ENCODE assay signal across 21 cellular contexts in genomic region chr2:150569761-150570160, GRCh38.
"Had no signal": no experiment of that assay in that cellular context is flagged by ENCODE, and none has a peak within 500 bp of the region (broad histone marks: within the 10 kb centered on the region; RNA-seq: fewer than 3 reads in every experiment).

No MANE protein-coding gene starts in this region.

- FAIRE-seq: endometrium had no signal

- H3K4me1 Mint-ChIP-seq: activated naive CD4-positive, alpha-beta T cell treated with anti-CD3 and anti-CD28 coated beads, Interleukin-2, amount 10 ng/mL, durations not matched to agents 7 days and 5 days; activated naive CD8-positive, alpha-beta T cell treated with anti-CD3 and anti-CD28 coated beads, Interleukin-2, amount 50 U/mL, for 24 hours; memory B cell; naive thymus-derived CD8-positive, alpha-beta T cell; stimulated activated naive B cell treated with anti-CD40 and anti-IgM and Interleukin-4, amounts not matched to agents 10 μg/mL and 1 μg/mL and 100 μg/mL, for 72 hours had no signal

- H3K36me3 ChIP-seq: ascending aorta, breast epithelium, neutrophil, spleen, WERI-Rb-1 had no signal

- H3K9me3 ChIP-seq: ascending aorta, breast epithelium, neutrophil, spleen had no signal

- H3K4me3 ChIP-seq: ascending aorta, breast epithelium, spleen had no signal

- H3K9me3 Mint-ChIP-seq: activated naive CD8-positive, alpha-beta T cell treated with anti-CD3 and anti-CD28 coated beads, Interleukin-2, amount 50 U/mL, for 24 hours; stimulated activated naive B cell treated with anti-CD40 and anti-IgM and Interleukin-4, amounts not matched to agents 10 μg/mL and 1 μg/mL and 100 μg/mL, for 72 hours had no signal

- H3K27ac Mint-ChIP-seq: activated naive CD4-positive, alpha-beta T cell treated with anti-CD3 and anti-CD28 coated beads, Interleukin-2, amount 10 ng/mL, durations not matched to agents 7 days and 5 days; activated naive CD8-positive, alpha-beta T cell treated with anti-CD3 and anti-CD28 coated beads, Interleukin-2, amount 50 U/mL, for 24 hours; memory B cell; naive thymus-derived CD8-positive, alpha-beta T cell; stimulated activated naive B cell treated with anti-CD40 and anti-IgM and Interleukin-4, amounts not matched to agents 10 μg/mL and 1 μg/mL and 100 μg/mL, for 72 hours had no signal

- H3K27me3 Mint-ChIP-seq: activated naive CD4-positive, alpha-beta T cell treated with anti-CD3 and anti-CD28 coated beads, Interleukin-2, amount 10 ng/mL, durations not matched to agents 7 days and 5 days; activated naive CD8-positive, alpha-beta T cell treated with anti-CD3 and anti-CD28 coated beads, Interleukin-2, amount 50 U/mL, for 24 hours; memory B cell; stimulated activated naive B cell treated with anti-CD40 and anti-IgM and Interleukin-4, amounts not matched to agents 10 μg/mL and 1 μg/mL and 100 μg/mL, for 72 hours had no signal

- H3K36me3 Mint-ChIP-seq: activated naive CD4-positive, alpha-beta T cell treated with anti-CD3 and anti-CD28 coated beads, Interleukin-2, amount 10 ng/mL, durations not matched to agents 7 days and 5 days; memory B cell; naive thymus-derived CD8-positive, alpha-beta T cell; stimulated activated naive B cell treated with anti-CD40 and anti-IgM and Interleukin-4, amounts not matched to agents 10 μg/mL and 1 μg/mL and 100 μg/mL, for 72 hours had no signal

- H3K4me3 Mint-ChIP-seq: activated naive CD4-positive, alpha-beta T cell treated with anti-CD3 and anti-CD28 coated beads, Interleukin-2, amount 10 ng/mL, durations not matched to agents 7 days and 5 days; activated naive CD8-positive, alpha-beta T cell treated with anti-CD3 and anti-CD28 coated beads, Interleukin-2, amount 50 U/mL, for 24 hours; memory B cell; naive thymus-derived CD8-positive, alpha-beta T cell; stimulated activated naive B cell treated with anti-CD40 and anti-IgM and Interleukin-4, amounts not matched to agents 10 μg/mL and 1 μg/mL and 100 μg/mL, for 72 hours had no signal

- H3K27me3 ChIP-seq: ascending aorta, breast epithelium, neutrophil, spleen had no signal

- DNase-seq: activated CD4-positive, alpha-beta T cell treated with anti-CD3 and anti-CD28 coated beads for 1 hour; activated CD8-positive, alpha-beta memory T cell treated with anti-CD3 and anti-CD28 coated beads for 24 hours; activated CD8-positive, alpha-beta memory T cell treated with anti-CD3 and anti-CD28 coated beads, Interleukin-2, amount 50 U/mL, for 48 hours; activated effector memory CD4-positive, alpha-beta T cell treated with Interleukin-2 at 50 U/mL for 16 hours; activated naive CD4-positive, alpha-beta T cell treated with anti-CD3 and anti-CD28 coated beads, Interleukin-2, amount 10 ng/mL, durations not matched to agents 7 days and 5 days; activated naive CD8-positive, alpha-beta T cell treated with anti-CD3 and anti-CD28 coated beads, Interleukin-2, amount 50 U/mL, for 24 hours; activated T-cell treated with anti-CD3 and anti-CD28 coated beads, Interleukin-2, amount 50 U/mL, for 48 hours; cortex of kidney; left ventricle myocardium superior; naive thymus-derived CD8-positive, alpha-beta T cell; posterior cingulate gyrus; retina; spleen; stimulated activated naive B cell treated with anti-CD40 and anti-IgM and Interleukin-4, amounts not matched to agents 10 μg/mL and 1 μg/mL and 100 μg/mL, for 72 hours; WERI-Rb-1 had no signal

- H3K4me1 ChIP-seq: ascending aorta, breast epithelium, spleen had no signal

- ATAC-seq: activated naive CD8-positive, alpha-beta T cell treated with anti-CD3 and anti-CD28 coated beads, Interleukin-2, amount 50 U/mL, for 24 hours; esophagus mucosa; left ventricle myocardium superior; naive thymus-derived CD8-positive, alpha-beta T cell; stimulated activated naive B cell treated with anti-CD40 and anti-IgM and Interleukin-4, amounts not matched to agents 10 μg/mL and 1 μg/mL and 100 μg/mL, for 72 hours had no signal

- H3K27ac ChIP-seq: ascending aorta, breast epithelium, neutrophil, spleen, WERI-Rb-1 had no signal
